In the genomic region with DNA sequence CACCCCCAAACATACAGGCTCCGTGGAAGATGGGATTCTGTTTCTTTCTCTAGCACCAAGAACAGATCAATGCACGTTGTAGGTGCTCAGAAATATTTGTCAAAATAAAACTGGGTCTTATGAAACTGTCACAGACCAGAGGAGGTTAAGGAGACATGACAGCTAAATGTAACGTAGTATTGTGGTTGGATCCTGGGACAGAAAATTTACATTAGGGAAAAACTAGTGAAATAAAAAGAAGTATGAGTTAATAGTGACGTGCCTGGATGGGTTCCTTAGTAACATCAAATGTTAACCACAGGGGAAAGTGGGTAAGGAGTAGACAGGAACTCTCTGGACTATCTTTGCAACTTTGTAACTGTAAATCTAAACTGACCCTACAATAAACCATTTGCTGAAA, we compare ENCODE assay signal across 23 cellular contexts. TPM values are rescaled to one million over a fixed set of nuclear protein-coding genes. Genes with fewer than 3 reads are reported as not detected.
A peak's percentile ranks its signal among the peaks of the same experiment; 100 is the strongest.
DNase-seq lines count a peak whose midpoint lies in the region; ATAC-seq lines count a peak whose summit lies in the region.
"Had no signal": no experiment of that assay in that cellular context is flagged by ENCODE, and none has a peak within 500 bp of the region (broad histone marks: within the 10 kb centered on the region; RNA-seq: fewer than 3 reads in every experiment).

No MANE protein-coding gene starts in this region.

- DNase-seq in activated naive CD4-positive, alpha-beta T cell treated with anti-CD3 and anti-CD28 coated beads, Interleukin-2, amount 50 U/mL, for 72 hours (ENCODE audit: low spot score in 2 of 2) = no peak
- DNase-seq in activated naive CD4-positive, alpha-beta T cell treated with Interleukin-2 at 50 U/mL for 16 hours = no peak
- DNase-seq in activated T-helper 1 cell treated with anti-CD3 and anti-CD28 coated beads, Interleukin-12 subunit alpha, Interleukin-12 subunit beta, Interleukin-2, Interleukin-4 antibody, amounts not matched to agents 30 ng/mL and 10 ng/mL and 1 ng/mL, durations not matched to agents 14 hours and 24 hours and 36 hours (ENCODE audit: low spot score) = no peak
- DNase-seq in memory B cell (ENCODE audit: low spot score in 2 of 2) = no peak
- DNase-seq in GM03348 (ENCODE audit: low spot score) = no peak
- DNase-seq in AG08395 (ENCODE audit: low spot score) = no peak
- DNase-seq: activated CD4-positive, alpha-beta T cell treated with anti-CD3 and anti-CD28 coated beads for 1 hour; activated CD8-positive, alpha-beta memory T cell treated with anti-CD3 and anti-CD28 coated beads, Interleukin-2, amount 10 ng/mL, durations not matched to agents 7 days and 5 days; brain microvascular endothelial cell; EL; GM23248; left ventricle myocardium inferior; NCI-H1436; NCI-H2081 treated with DMSO at 0.1 percent for 48 hours; NCI-H446; NCI-H82; RPMI8226; T-helper 2 cell; trophoblast cell had no signal

- no peak overlapping the region for H3K4me3 Mint-ChIP-seq in activated T-helper 1 cell treated with anti-CD3 and anti-CD28 coated beads, Interleukin-12 subunit alpha, Interleukin-12 subunit beta, Interleukin-2, Interleukin-4 antibody, amounts not matched to agents 30 ng/mL and 10 ng/mL and 1 ng/mL, durations not matched to agents 14 hours and 24 hours and 36 hours
- H3K4me3 Mint-ChIP-seq in memory B cell = no peak overlapping the region
- H3K4me3 Mint-ChIP-seq: activated CD8-positive, alpha-beta memory T cell treated with anti-CD3 and anti-CD28 coated beads, Interleukin-2, amount 10 ng/mL, durations not matched to agents 7 days and 5 days; CD14-positive monocyte; nephron had no signal

- peak in 1 of 2 donors; percentile 54 for ATAC-seq in activated naive CD4-positive, alpha-beta T cell treated with anti-CD3 and anti-CD28 coated beads, Interleukin-2, amount 50 U/mL, for 72 hours
- ATAC-seq in memory B cell (ENCODE audit: low read depth) (no peak), GM18861 (IDR thresholded peaks at IDR 0.05; ENCODE audit: unreplicated experiment) (no peak)
- ATAC-seq: activated CD8-positive, alpha-beta memory T cell treated with anti-CD3 and anti-CD28 coated beads, Interleukin-2, amount 10 ng/mL, durations not matched to agents 7 days and 5 days had no signal

- peaks cover 26% of the 10 kb centered on the region for H3K4me1 Mint-ChIP-seq in activated T-helper 1 cell treated with anti-CD3 and anti-CD28 coated beads, Interleukin-12 subunit alpha, Interleukin-12 subunit beta, Interleukin-2, Interleukin-4 antibody, amounts not matched to agents 30 ng/mL and 10 ng/mL and 1 ng/mL, durations not matched to agents 14 hours and 24 hours and 36 hours (ENCODE audit: low read depth)
- H3K4me1 Mint-ChIP-seq in memory B cell = peaks cover 16% of the 10 kb centered on the region

- no peaks in the 10 kb centered on the region for H3K27me3 Mint-ChIP-seq in activated T-helper 1 cell treated with anti-CD3 and anti-CD28 coated beads, Interleukin-12 subunit alpha, Interleukin-12 subunit beta, Interleukin-2, Interleukin-4 antibody, amounts not matched to agents 30 ng/mL and 10 ng/mL and 1 ng/mL, durations not matched to agents 14 hours and 24 hours and 36 hours (ENCODE audit: insufficient read depth)
- H3K27me3 Mint-ChIP-seq in memory B cell = no peaks in the 10 kb centered on the region
- H3K27me3 Mint-ChIP-seq: activated CD8-positive, alpha-beta memory T cell treated with anti-CD3 and anti-CD28 coated beads, Interleukin-2, amount 10 ng/mL, durations not matched to agents 7 days and 5 days had no signal

- H3K27ac Mint-ChIP-seq in activated naive CD4-positive, alpha-beta T cell treated with anti-CD3 and anti-CD28 coated beads, Interleukin-2, amount 50 U/mL, for 72 hours = peak overlapping the region; percentile 78 to 83
- peak overlapping the region; percentile 21 for H3K27ac Mint-ChIP-seq in activated T-helper 1 cell treated with anti-CD3 and anti-CD28 coated beads, Interleukin-12 subunit alpha, Interleukin-12 subunit beta, Interleukin-2, Interleukin-4 antibody, amounts not matched to agents 30 ng/mL and 10 ng/mL and 1 ng/mL, durations not matched to agents 14 hours and 24 hours and 36 hours
- peak overlapping the region; percentile 28 for H3K27ac Mint-ChIP-seq in memory B cell
- H3K27ac Mint-ChIP-seq: activated CD8-positive, alpha-beta memory T cell treated with anti-CD3 and anti-CD28 coated beads, Interleukin-2, amount 10 ng/mL, durations not matched to agents 7 days and 5 days had no signal

- H3K9me3 Mint-ChIP-seq in activated naive CD4-positive, alpha-beta T cell treated with anti-CD3 and anti-CD28 coated beads, Interleukin-2, amount 50 U/mL, for 72 hours = no peaks in the 10 kb centered on the region
- H3K9me3 Mint-ChIP-seq in activated T-helper 1 cell treated with anti-CD3 and anti-CD28 coated beads, Interleukin-12 subunit alpha, Interleukin-12 subunit beta, Interleukin-2, Interleukin-4 antibody, amounts not matched to agents 30 ng/mL and 10 ng/mL and 1 ng/mL, durations not matched to agents 14 hours and 24 hours and 36 hours = no peaks in the 10 kb centered on the region
- H3K9me3 Mint-ChIP-seq in memory B cell = no peaks in the 10 kb centered on the region
- H3K9me3 Mint-ChIP-seq: activated T-helper 2 cell treated with anti-CD3 and anti-CD28 coated beads, Interferon-gamma antibody, Interleukin-2, Interleukin-4, amounts not matched to agents 10 μg/mL and 5 μg/mL and 100 μg/mL, durations not matched to agents 14 hours and 24 hours and 36 hours had no signal

- peaks cover 0 to 10% of the 10 kb centered on the region in 2 donors for H3K36me3 Mint-ChIP-seq in activated naive CD4-positive, alpha-beta T cell treated with anti-CD3 and anti-CD28 coated beads, Interleukin-2, amount 50 U/mL, for 72 hours
- peaks cover 3% of the 10 kb centered on the region for H3K36me3 Mint-ChIP-seq in activated T-helper 1 cell treated with anti-CD3 and anti-CD28 coated beads, Interleukin-12 subunit alpha, Interleukin-12 subunit beta, Interleukin-2, Interleukin-4 antibody, amounts not matched to agents 30 ng/mL and 10 ng/mL and 1 ng/mL, durations not matched to agents 14 hours and 24 hours and 36 hours (ENCODE audit: low read depth)
- peaks cover 7% of the 10 kb centered on the region for H3K36me3 Mint-ChIP-seq in memory B cell
- H3K36me3 Mint-ChIP-seq: activated CD8-positive, alpha-beta memory T cell treated with anti-CD3 and anti-CD28 coated beads, Interleukin-2, amount 10 ng/mL, durations not matched to agents 7 days and 5 days had no signal

- intact Hi-C loops in activated T-helper 1 cell treated with anti-CD3 and anti-CD28 coated beads, Interleukin-12 subunit alpha, Interleukin-12 subunit beta, Interleukin-2, Interleukin-4 antibody, amounts not matched to agents 30 ng/mL and 10 ng/mL and 1 ng/mL, durations not matched to agents 14 hours and 24 hours and 36 hours (cut with micrococcal nuclease) = no loop called here

RNA-seq across cellular contexts. Expression of gene NOL4L, which starts 31.5 kb away (rescaled TPM):
- total RNA-seq in activated naive CD4-positive, alpha-beta T cell treated with anti-CD3 and anti-CD28 coated beads, Interleukin-2, amount 50 U/mL, for 72 hours = 10 to 100 TPM; 21.2 to 30.7 TPM
- total RNA-seq in activated T-helper 1 cell treated with anti-CD3 and anti-CD28 coated beads, Interleukin-12 subunit alpha, Interleukin-12 subunit beta, Interleukin-2, Interleukin-4 antibody, amounts not matched to agents 30 ng/mL and 10 ng/mL and 1 ng/mL, durations not matched to agents 14 hours and 24 hours and 36 hours = 10.3 and 14.3 TPM in 2 replicates

Comparison
In these comparisons a context has a peak if more than half of its experiments do, and no peak if none do; other contexts are left out.
1. H3K27ac Mint-ChIP-seq: peak in every context shown above with its lines; median percentile 80 in activated naive CD4-positive, alpha-beta T cell treated with anti-CD3 and anti-CD28 coated beads, Interleukin-2, amount 50 U/mL, for 72 hours; 28 in memory B cell; 21 in activated T-helper 1 cell treated with anti-CD3 and anti-CD28 coated beads, Interleukin-12 subunit alpha, Interleukin-12 subunit beta, Interleukin-2, Interleukin-4 antibody, amounts not matched to agents 30 ng/mL and 10 ng/mL and 1 ng/mL, durations not matched to agents 14 hours and 24 hours and 36 hours.